In genomic region chr9:37036237-37037136, GRCh38 we compare ENCODE assay signal across 9 cellular contexts. TPM values are rescaled to one million over a fixed set of nuclear protein-coding genes. Genes with fewer than 3 reads are reported as not detected.
DNase-seq lines count a peak whose midpoint lies in the region; ATAC-seq and TF ChIP-seq lines count a peak whose summit lies in the region.
"Had no signal": no experiment of that assay in that cellular context is flagged by ENCODE, and none has a peak within 500 bp of the region (broad histone marks: within the 10 kb centered on the region; RNA-seq: fewer than 3 reads in every experiment).

No MANE protein-coding gene starts in this region.

- TF ChIP-seq EP300 in ovary (IDR thresholded peaks at IDR 0.05) = no peak

- 4 to 5% (median 4%) methylated on average over 73 to 76 of the region's 76 CpGs for WGBS in ovary, 3 donors

- intact Hi-C loops in ovary (cut with DNase I) = no loop called here

- H3K4me3 ChIP-seq in ovary = peak overlapping the region; percentile 41

- no peaks in the 10 kb centered on the region for H3K9me3 ChIP-seq in ovary

- H3K36me3 ChIP-seq in ovary = no peaks in the 10 kb centered on the region

- no peak for TF ChIP-seq CTCF in foreskin keratinocyte (conservative IDR thresholded peaks at IDR 0.05)
- TF ChIP-seq CTCF in ovary (IDR thresholded peaks at IDR 0.05) = no peak

- H3K4me1 ChIP-seq in foreskin keratinocyte (no peaks in the 10 kb centered on the region), ovary (ENCODE audit: insufficient read depth) (peaks cover 9% of the 10 kb centered on the region)

- peak; percentile 26 for DNase-seq in AG08395 (ENCODE audit: low spot score)
- peak; percentile 83 for DNase-seq in NCI-H1092 treated with DMSO at 0.1 percent for 48 hours (lab: John Stamatoyannopoulos, UW)
- DNase-seq in activated CD8-positive, alpha-beta memory T cell treated with anti-CD3 and anti-CD28 coated beads, Interleukin-2, amount 50 U/mL, for 48 hours = peak; percentile 77
- DNase-seq in foreskin keratinocyte = peak in 1 of 2 donors; percentile 33
- DNase-seq in ovary = peak in 2 of 5 donors; percentile 20 to 51

- ATAC-seq in GM18867 (IDR thresholded peaks at IDR 0.05; ENCODE audit: unreplicated experiment) (peak; percentile 34), foreskin keratinocyte (peak; percentile 23), HG03457 (IDR thresholded peaks at IDR 0.05; ENCODE audit: unreplicated experiment) (no peak), GM21737 (IDR thresholded peaks at IDR 0.05; ENCODE audit: unreplicated experiment) (no peak)

- H3K27ac ChIP-seq in foreskin keratinocyte (no peak overlapping the region), ovary (no peak overlapping the region)

- no peak for TF ChIP-seq POLR2A in ovary (IDR thresholded peaks at IDR 0.05)

- H3K27me3 ChIP-seq in foreskin keratinocyte (peaks cover 100% of the 10 kb centered on the region), ovary (peaks cover 3% of the 10 kb centered on the region)

RNA-seq across cellular contexts. Expression of gene PAX5, which starts 2.4 kb away (rescaled TPM):
- total RNA-seq in foreskin keratinocyte = under 0.01 and 0.03 TPM in 2 replicates
- not detected in 2 replicates for polyA plus RNA-seq in foreskin keratinocyte
- total RNA-seq in ovary = under 1 TPM in 2 of 7 donors, not detected in 5; 0.05 to 0.28 TPM
- polyA plus RNA-seq in ovary = under 1 TPM in 1 of 2 donors, not detected in 1; 0.02 TPM
- total RNA-seq: pulmonary artery endothelial cell had no signal

Comparison
In these comparisons a context has a peak if more than half of its experiments do, and no peak if none do; other contexts are left out.
1. ATAC-seq: peak in GM18867 (single experiment) and foreskin keratinocyte (single experiment); none in HG03457 (single experiment) and GM21737 (single experiment).